ENCODE assay signal across 1 cellular context in genomic region chr16:17360810-17361209, GRCh38.
TF ChIP-seq lines count a peak whose summit lies in the region.

No MANE protein-coding gene starts in this region.

TF ChIP-seq in H1, 55 proteins besides CTCF, POLR2A, EP300 and RAD21 (continued from another document):
- no peak for TF ChIP-seq USF2 (IDR thresholded peaks at IDR 0.05; ENCODE audit: low read length)
- no peak for TF ChIP-seq CTBP2 (IDR thresholded peaks at IDR 0.05; ENCODE audit: borderline replicate concordance, insufficient read depth, insufficient read length, low read length)
- no peak for TF ChIP-seq RFX5 (IDR thresholded peaks at IDR 0.05; ENCODE audit: borderline replicate concordance, low read depth, low read length)
- TF ChIP-seq TBP (IDR thresholded peaks at IDR 0.05; ENCODE audit: low read depth, low read length) = no peak
- TF ChIP-seq TEAD4 (IDR thresholded peaks at IDR 0.05; ENCODE audit: low read depth, low read length) = no peak
